In genomic region chr2:50241292-50241691, GRCh38 we compare ENCODE assay signal across 28 cellular contexts.
"Had no signal": no experiment of that assay in that cellular context is flagged by ENCODE, and none has a peak within 500 bp of the region (broad histone marks: within the 10 kb centered on the region; RNA-seq: fewer than 3 reads in every experiment).

No MANE protein-coding gene starts in this region.

- H3K4me1 ChIP-seq: ascending aorta had no signal

- DNase-seq: activated B cell treated with CpG ODN at 0.5 μM for 24 hours; activated CD4-positive, alpha-beta memory T cell treated with anti-CD3 and anti-CD28 coated beads, Interleukin-2, amount 10 ng/mL, durations not matched to agents 7 days and 5 days; activated CD4-positive, alpha-beta T cell treated with anti-CD3 and anti-CD28 coated beads for 1 hour; activated CD4-positive, alpha-beta T cell treated with anti-CD3 and anti-CD28 coated beads for 36 hours; activated CD4-positive, alpha-beta T cell treated with anti-CD3 and anti-CD28 coated beads for 48 hours; activated CD4-positive, alpha-beta T cell treated with anti-CD3 and anti-CD28 coated beads, Interleukin-2, amount 10 ng/mL, durations not matched to agents 7 days and 5 days; activated CD4-positive, alpha-beta T cell treated with anti-CD3 and anti-CD28 coated beads, Interleukin-2, amount 50 U/mL, for 48 hours; activated CD8-positive, alpha-beta memory T cell treated with anti-CD3 and anti-CD28 coated beads for 24 hours; activated CD8-positive, alpha-beta memory T cell treated with anti-CD3 and anti-CD28 coated beads, Interleukin-2, amount 10 ng/mL, durations not matched to agents 7 days and 5 days; activated CD8-positive, alpha-beta memory T cell treated with anti-CD3 and anti-CD28 coated beads, Interleukin-2, amount 50 U/mL, for 48 hours; activated CD8-positive, alpha-beta T cell treated with anti-CD3 and anti-CD28 coated beads, Interleukin-2, amount 10 ng/mL, durations not matched to agents 7 days and 5 days; activated effector memory CD4-positive, alpha-beta T cell treated with Interleukin-2 at 50 U/mL for 16 hours; activated gamma-delta T cell; activated naive CD4-positive, alpha-beta T cell treated with anti-CD3 and anti-CD28 coated beads, Interleukin-2, amount 10 ng/mL, durations not matched to agents 7 days and 5 days; activated naive CD4-positive, alpha-beta T cell treated with Interleukin-2 at 50 U/mL for 16 hours; activated naive CD8-positive, alpha-beta T cell treated with anti-CD3 and anti-CD28 coated beads, Interleukin-2, amount 10 ng/mL, durations not matched to agents 7 days and 5 days; activated naive CD8-positive, alpha-beta T cell treated with anti-CD3 and anti-CD28 coated beads, Interleukin-2, amount 50 U/mL, for 24 hours; activated T-cell treated with anti-CD3 and anti-CD28 coated beads, Interleukin-2, amount 50 U/mL, for 24 hours; activated T-cell treated with anti-CD3 and anti-CD28 coated beads, Interleukin-2, amount 50 U/mL, for 48 hours; amygdala; anterior cingulate cortex; caudate nucleus; cerebellar nuclear complex; T-helper 2 cell; T-helper 9 cell had no signal

- H3K4me3 ChIP-seq: ascending aorta, cardiac muscle cell had no signal

- H3K27ac ChIP-seq: ascending aorta, cardiac muscle cell, VCaP had no signal

- H3K27me3 ChIP-seq: ascending aorta, cardiac muscle cell had no signal

- H3K36me3 ChIP-seq: ascending aorta, cardiac muscle cell had no signal

- ATAC-seq: activated CD4-positive, alpha-beta T cell treated with anti-CD3 and anti-CD28 coated beads for 36 hours; activated CD8-positive, alpha-beta memory T cell treated with anti-CD3 and anti-CD28 coated beads, Interleukin-2, amount 10 ng/mL, durations not matched to agents 7 days and 5 days; activated CD8-positive, alpha-beta T cell treated with anti-CD3 and anti-CD28 coated beads, Interleukin-2, amount 10 ng/mL, durations not matched to agents 7 days and 5 days; activated naive CD8-positive, alpha-beta T cell treated with anti-CD3 and anti-CD28 coated beads, Interleukin-2, amount 50 U/mL, for 24 hours had no signal
